In genomic region chr7:77532732-77533131, GRCh38 we compare ENCODE assay signal across 8 cellular contexts. TPM values are rescaled to one million over a fixed set of nuclear protein-coding genes. Genes with fewer than 3 reads are reported as not detected.
DNase-seq lines count a peak whose midpoint lies in the region; ATAC-seq, FAIRE-seq and TF ChIP-seq lines count a peak whose summit lies in the region.
"Not testable (repeated sequence)": the region's sequence is repeated elsewhere in the genome, so short reads cannot be mapped to it uniquely, and the experiment has no call there.

No MANE protein-coding gene starts in this region.

- H2AFZ ChIP-seq in HepG2 (ENCODE audit: low read length): not testable (repeated sequence)

- H3K36me3 Mint-ChIP-seq in CD4-positive, alpha-beta T cell (ENCODE audit: low read depth); activated B cell treated with CpG ODN at 0.5 μM for 24 hours (ENCODE audit: low read depth); endothelial cell (ENCODE audit: low read depth, unreplicated experiment); glutamatergic neuron (ENCODE audit: unreplicated experiment); nephron (ENCODE audit: low read depth): not testable (repeated sequence)

- not testable (repeated sequence) for FAIRE-seq in HepG2 (lab: Jason Lieb, UNC)

- in situ Hi-C loops in HepG2 (cut with HindIII; ENCODE audit: extremely low pct_ligation_motif_present, low pct_unique_long_range_greater_than_20kb): not testable (repeated sequence)

- not testable (repeated sequence) for BruUV-seq in HepG2 (replicated peaks; lab: Mats Ljungman, UMichigan)

- not testable (repeated sequence) for H3K27ac ChIP-seq in CD4-positive, alpha-beta T cell (ENCODE audit: low read depth, low read length); HepG2 (ENCODE audit: extremely low read length, insufficient read depth, low read length)
- H3K27ac ChIP-seq in neutrophil (peak overlapping the region; percentile 2), subcutaneous abdominal adipose tissue (ENCODE audit: low read depth, low read length) (peak overlapping the region; percentile 23)

- not testable (repeated sequence) for TF ChIP-seq CTCF in CD4-positive, alpha-beta T cell (IDR thresholded peaks at IDR 0.05); activated B cell treated with CpG ODN at 0.5 μM for 24 hours (IDR thresholded peaks at IDR 0.05); endothelial cell (IDR thresholded peaks at IDR 0.05; ENCODE audit: unreplicated experiment); glutamatergic neuron (IDR thresholded peaks at IDR 0.05; ENCODE audit: partially characterized antibody, unreplicated experiment); HepG2 (CRISPR knock-in tag; IDR thresholded peaks at IDR 0.05); nephron (IDR thresholded peaks at IDR 0.05; ENCODE audit: unreplicated experiment in 3 of 3); neutrophil (IDR thresholded peaks at IDR 0.05)

- POLR2A ChIA-PET in CD4-positive, alpha-beta T cell (lab: Charles Lee); activated B cell treated with CpG ODN at 0.5 μM for 24 hours (lab: Charles Lee); HepG2 (lab: Yijun Ruan, JAX): not testable (repeated sequence)

- H3K4me1 Mint-ChIP-seq in CD4-positive, alpha-beta T cell (ENCODE audit: low read depth); endothelial cell (ENCODE audit: unreplicated experiment); glutamatergic neuron (ENCODE audit: low read depth, unreplicated experiment); nephron: not testable (repeated sequence)
- H3K4me1 Mint-ChIP-seq in activated B cell treated with CpG ODN at 0.5 μM for 24 hours: peaks cover 41% of the 10 kb centered on the region

- CTCF ChIA-PET in CD4-positive, alpha-beta T cell (lab: Charles Lee); activated B cell treated with CpG ODN at 0.5 μM for 24 hours (lab: Charles Lee); HepG2 (lab: Yijun Ruan, JAX; ENCODE audit: low intra/inter-chr PET ratio, low total read pairs): not testable (repeated sequence)

- H4K20me1 ChIP-seq in HepG2 (ENCODE audit: insufficient read depth, low read length): not testable (repeated sequence)

- not testable (repeated sequence) for DNase-seq in CD4-positive, alpha-beta T cell; activated B cell treated with CpG ODN at 0.5 μM for 24 hours; endothelial cell (ENCODE audit: low spot score); glutamatergic neuron; HepG2 (ENCODE audit: low spot score)

- not testable (repeated sequence) for H3K27me3 ChIP-seq in CD4-positive, alpha-beta T cell (ENCODE audit: control insufficient read depth, insufficient read depth, low read length); HepG2 (ENCODE audit: control insufficient read depth in 1 of 2, insufficient read depth in 2 of 2, low read length in 2 of 2); neutrophil; subcutaneous abdominal adipose tissue (ENCODE audit: control insufficient read depth in 5 of 5, insufficient read depth in 4 of 5, low read length in 5 of 5)

- H3K4me3 ChIP-seq in HepG2 (replicated peaks in 1 of 3; ENCODE audit: insufficient read depth in 1 of 3, low read depth in 2 of 3, low read length in 3 of 3); neutrophil (ENCODE audit: low read depth in 1 of 2, low read length in 1 of 2); subcutaneous abdominal adipose tissue (ENCODE audit: low read depth in 1 of 5, low read length in 5 of 5): not testable (repeated sequence)

- H3K9me3 ChIP-seq in CD4-positive, alpha-beta T cell (ENCODE audit: control insufficient read depth, low read length); HepG2 (ENCODE audit: low read length); neutrophil; subcutaneous abdominal adipose tissue (ENCODE audit: control insufficient read depth in 5 of 5, low read length in 5 of 5): not testable (repeated sequence)

- not testable (repeated sequence) for TF ChIP-seq EP300 in HepG2 (IDR thresholded peaks at IDR 0.05; ENCODE audit: low read depth in 2 of 2, low read length in 2 of 2); HepG2 (CRISPR knock-in tag; IDR thresholded peaks at IDR 0.05; ENCODE audit: borderline replicate concordance)

- 0% methylated on average over 3 of the region's 3 CpGs for WGBS in HepG2 (ENCODE audit: low lambda C conversion rate)

- not testable (repeated sequence) for H3K27ac Mint-ChIP-seq in CD4-positive, alpha-beta T cell; endothelial cell (ENCODE audit: unreplicated experiment); nephron
- H3K27ac Mint-ChIP-seq in activated B cell treated with CpG ODN at 0.5 μM for 24 hours (peak overlapping the region; percentile 57), glutamatergic neuron (ENCODE audit: unreplicated experiment) (peak overlapping the region; percentile 81)

- intact Hi-C loops in CD4-positive, alpha-beta T cell (cut with DNase I, micrococcal nuclease): loop anchor here in 1 of 2 experiments (10.0 kb wide), 1 partner anchor 1138 kb away; no protein-coding TSS in a partner anchor
- intact Hi-C loops in activated B cell treated with CpG ODN at 0.5 μM for 24 hours (cut with micrococcal nuclease); HepG2 (cut with micrococcal nuclease; ENCODE audit: unreplicated experiment): not testable (repeated sequence)

- H3K4me1 ChIP-seq in HepG2 (ENCODE audit: insufficient read depth, low read length): peaks cover 18% of the 10 kb centered on the region
- peaks cover 26 to 32% of the 10 kb centered on the region in 2 experiments for H3K4me1 ChIP-seq in neutrophil (ENCODE audit: control insufficient read depth in 1 of 2, insufficient read depth in 1 of 2, low read depth in 1 of 2, low read length in 1 of 2)
- not testable (repeated sequence) for H3K4me1 ChIP-seq in subcutaneous abdominal adipose tissue (ENCODE audit: control insufficient read depth in 5 of 5, insufficient read depth in 5 of 5, low read length in 5 of 5)

- not testable (repeated sequence) for H3K27me3 Mint-ChIP-seq in CD4-positive, alpha-beta T cell; activated B cell treated with CpG ODN at 0.5 μM for 24 hours; endothelial cell (ENCODE audit: unreplicated experiment); glutamatergic neuron (ENCODE audit: unreplicated experiment); nephron (ENCODE audit: low read depth)

- H3K4me3 Mint-ChIP-seq in CD4-positive, alpha-beta T cell: peak overlapping the region; percentile 30
- H3K4me3 Mint-ChIP-seq in activated B cell treated with CpG ODN at 0.5 μM for 24 hours: not testable (repeated sequence)
- H3K4me3 Mint-ChIP-seq in endothelial cell (ENCODE audit: unreplicated experiment) (peak overlapping the region; percentile 56), glutamatergic neuron (ENCODE audit: unreplicated experiment) (peak overlapping the region; percentile 75), nephron (peak overlapping the region; percentile 52 to 64 (median 63))

- not testable (repeated sequence) for H3K4me2 ChIP-seq in HepG2 (ENCODE audit: low read depth, low read length)

- TF ChIP-seq POLR2A in HepG2 (IDR thresholded peaks at IDR 0.05; ENCODE audit: insufficient read depth in 1 of 2, low read depth in 2 of 2, low read length in 2 of 2): not testable (repeated sequence)

- H3K9me3 Mint-ChIP-seq in CD4-positive, alpha-beta T cell; activated B cell treated with CpG ODN at 0.5 μM for 24 hours; endothelial cell (ENCODE audit: unreplicated experiment); glutamatergic neuron (ENCODE audit: unreplicated experiment); nephron: not testable (repeated sequence)

- H3K36me3 ChIP-seq in HepG2 (replicated peaks in 1 of 2; ENCODE audit: control insufficient read depth in 1 of 2, insufficient read depth in 2 of 2, low read length in 2 of 2); neutrophil; subcutaneous abdominal adipose tissue (ENCODE audit: control insufficient read depth in 5 of 5, insufficient read depth in 5 of 5, low read length in 5 of 5): not testable (repeated sequence)

- not testable (repeated sequence) for ATAC-seq in CD4-positive, alpha-beta T cell (ENCODE audit: poor library complexity); activated B cell treated with CpG ODN at 0.5 μM for 24 hours (ENCODE audit: low read depth); HepG2

- H3K9ac ChIP-seq in HepG2 (ENCODE audit: insufficient read depth, low read depth, low read length); subcutaneous abdominal adipose tissue (ENCODE audit: low read length in 5 of 5): not testable (repeated sequence)

- TF ChIP-seq RAD21 in HepG2 (CRISPR knock-in tag; IDR thresholded peaks at IDR 0.05): not testable (repeated sequence)

- H3K79me2 ChIP-seq in HepG2 (ENCODE audit: insufficient read depth, low read length): peaks cover 12% of the 10 kb centered on the region

RNA-seq across cellular contexts. Expression of gene PTPN12, which starts 4.4 kb away (rescaled TPM):
- total RNA-seq in CD4-positive, alpha-beta T cell: 10 to 100 TPM; 11.7 to 14.8 TPM
- 31.2 and 39.2 TPM in 2 replicates for total RNA-seq in activated B cell treated with CpG ODN at 0.5 μM for 24 hours
- 186 TPM for total RNA-seq in endothelial cell (ENCODE audit: unreplicated experiment)
- total RNA-seq in glutamatergic neuron (ENCODE audit: unreplicated experiment): 106 TPM
- total RNA-seq in HepG2 (2016; rRNA removed; fragmentation: Illumina TruSeq; extraction: Trizol): 22.9 and 35.3 TPM in 2 replicates
- total RNA-seq in HepG2 (2016; cell fraction: cytosol; rRNA removed; fragmentation: Illumina TruSeq; extraction: Trizol; ENCODE audit: low read depth): 32.8 and 40.0 TPM in 2 replicates
- total RNA-seq in HepG2 (2016; cell fraction: insoluble cytoplasmic fraction; rRNA removed; fragmentation: Illumina TruSeq; extraction: Trizol): 19.5 and 36.3 TPM in 2 replicates
- total RNA-seq in HepG2 (2016; cell fraction: membrane; rRNA removed; fragmentation: Illumina TruSeq; extraction: Trizol): 48.8 and 51.3 TPM in 2 replicates
- total RNA-seq in HepG2 (2016; cell fraction: nucleus; rRNA removed; fragmentation: Illumina TruSeq; extraction: Trizol): 44.6 and 48.2 TPM in 2 replicates
- polyA plus RNA-seq in HepG2 (2011; rRNA removed): 56.7 and 56.8 TPM in 2 replicates
- 27.3 and 39.9 TPM in 2 replicates for polyA plus RNA-seq in HepG2 (2011; cell fraction: cytosol; rRNA removed)
- polyA plus RNA-seq in HepG2 (2011; cell fraction: nucleus; rRNA removed): 34.8 and 39.2 TPM in 2 replicates
- polyA plus RNA-seq in HepG2 (2012): 65.6 and 74.1 TPM in 2 replicates
- polyA plus RNA-seq in HepG2 (2016; cell fraction: cytosol; fragmentation: Illumina TruSeq; extraction: Trizol; ENCODE audit: low read depth): 16.9 and 18.5 TPM in 2 replicates
- 69.5 and 80.0 TPM in 2 replicates for polyA plus RNA-seq in HepG2 (2016; cell fraction: insoluble cytoplasmic fraction; fragmentation: Illumina TruSeq; extraction: Trizol; ENCODE audit: low read depth)
- 53.8 and 63.6 TPM in 2 replicates for polyA plus RNA-seq in HepG2 (2016; cell fraction: membrane; fragmentation: Illumina TruSeq; extraction: Trizol; ENCODE audit: low read depth)
- 74.8 and 90.6 TPM in 2 replicates for polyA plus RNA-seq in HepG2 (2016; cell fraction: nucleus; fragmentation: Illumina TruSeq; extraction: Trizol; ENCODE audit: insufficient read depth, low read depth)
- polyA minus RNA-seq in HepG2 (2011; rRNA and poly(A)+ RNA removed; ENCODE audit: low replicate concordance): 18.1 and 19.2 TPM in 2 replicates
- 20.2 and 25.3 TPM in 2 replicates for polyA minus RNA-seq in HepG2 (2011; cell fraction: cytosol; rRNA and poly(A)+ RNA removed)
- 88.3 and 89.4 TPM in 2 replicates for polyA minus RNA-seq in HepG2 (2011; cell fraction: nucleus; rRNA and poly(A)+ RNA removed)
